27 cellular contexts compared by ENCODE assay signal in the genomic region with DNA sequence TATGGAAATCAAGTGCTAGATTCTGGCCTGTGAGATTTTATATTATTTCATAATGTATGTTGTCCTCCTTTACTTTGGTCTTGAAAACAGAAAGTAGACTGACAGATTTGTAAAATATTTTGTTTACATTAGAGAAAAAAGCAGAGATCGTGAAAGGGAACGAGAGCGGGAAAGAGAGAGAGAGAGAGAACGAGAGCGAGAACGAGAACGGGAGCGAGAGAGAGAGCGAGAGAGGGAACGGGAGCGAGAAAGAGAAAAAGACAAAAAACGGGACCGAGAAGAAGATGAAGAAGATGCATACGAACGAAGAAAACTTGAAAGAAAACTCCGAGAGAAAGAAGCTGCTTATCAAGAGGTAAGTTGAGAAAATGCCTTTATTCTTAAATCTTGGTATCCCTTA.
"Had no signal": no experiment of that assay in that cellular context is flagged by ENCODE, and none has a peak within 500 bp of the region (broad histone marks: within the 10 kb centered on the region; RNA-seq: fewer than 3 reads in every experiment).

No MANE protein-coding gene starts in this region.

- H3K27ac Mint-ChIP-seq: activated B cell treated with CpG ODN at 0.5 μM for 24 hours; activated CD4-positive, alpha-beta T cell treated with anti-CD3 and anti-CD28 coated beads, Interleukin-2, amount 10 ng/mL, durations not matched to agents 24 days and 14 days; activated CD8-positive, alpha-beta memory T cell treated with anti-CD3 and anti-CD28 coated beads, Interleukin-2, amount 10 ng/mL, durations not matched to agents 7 days and 5 days; activated naive CD8-positive, alpha-beta T cell had no signal

- H3K27ac ChIP-seq: adrenal gland, SJSA1 had no signal

- DNase-seq: activated B cell treated with CpG ODN at 0.5 μM for 24 hours; activated CD4-positive, alpha-beta T cell treated with anti-CD3 and anti-CD28 coated beads for 1 hour; activated CD4-positive, alpha-beta T cell treated with anti-CD3 and anti-CD28 coated beads, Interleukin-2, amount 50 U/mL, for 48 hours; activated CD8-positive, alpha-beta memory T cell treated with anti-CD3 and anti-CD28 coated beads, Interleukin-2, amount 10 ng/mL, durations not matched to agents 7 days and 5 days; activated effector memory CD4-positive, alpha-beta T cell treated with Interleukin-2 at 50 U/mL for 16 hours; activated naive CD4-positive, alpha-beta T cell; adrenal gland; anterior cingulate cortex; Karpas-422; MM.1S; NCI-H1105; NCI-H1436; NCI-H1694 treated with DMSO at 0.1 percent for 48 hours; NCI-H2029 treated with DMSO at 0.1 percent for 48 hours; NCI-H345; NCI-H510A; NCI-H69; NK-92 treated with Interleukin-12 subunit alpha and Interleukin-12 subunit beta, amount 100 ng/mL, for 24 hours; OCI-M1; SHP77; SW 1271 had no signal

- H3K4me3 Mint-ChIP-seq: activated B cell treated with CpG ODN at 0.5 μM for 24 hours; activated CD4-positive, alpha-beta T cell treated with anti-CD3 and anti-CD28 coated beads, Interleukin-2, amount 10 ng/mL, durations not matched to agents 24 days and 14 days; activated CD8-positive, alpha-beta memory T cell treated with anti-CD3 and anti-CD28 coated beads, Interleukin-2, amount 10 ng/mL, durations not matched to agents 7 days and 5 days; activated naive CD8-positive, alpha-beta T cell had no signal

- ATAC-seq: activated CD8-positive, alpha-beta memory T cell treated with anti-CD3 and anti-CD28 coated beads, Interleukin-2, amount 10 ng/mL, durations not matched to agents 7 days and 5 days; K562; Panc1; SK-N-SH treated with all-trans-retinoic acid at 6 μM for 48 hours had no signal

- H3K9me3 ChIP-seq: adrenal gland, SJSA1 had no signal

- H3K9me3 Mint-ChIP-seq: activated B cell treated with CpG ODN at 0.5 μM for 24 hours; activated CD4-positive, alpha-beta T cell treated with anti-CD3 and anti-CD28 coated beads, Interleukin-2, amount 10 ng/mL, durations not matched to agents 24 days and 14 days had no signal

- H3K27me3 Mint-ChIP-seq: activated B cell treated with CpG ODN at 0.5 μM for 24 hours; activated CD4-positive, alpha-beta T cell treated with anti-CD3 and anti-CD28 coated beads, Interleukin-2, amount 10 ng/mL, durations not matched to agents 24 days and 14 days; activated CD8-positive, alpha-beta memory T cell treated with anti-CD3 and anti-CD28 coated beads, Interleukin-2, amount 10 ng/mL, durations not matched to agents 7 days and 5 days; activated naive CD8-positive, alpha-beta T cell had no signal

- H3K4me1 ChIP-seq: adrenal gland, SJSA1 had no signal

- H3K4me3 ChIP-seq: adrenal gland, K562, SJSA1 had no signal

- H3K4me1 Mint-ChIP-seq: activated B cell treated with CpG ODN at 0.5 μM for 24 hours; activated CD4-positive, alpha-beta T cell treated with anti-CD3 and anti-CD28 coated beads, Interleukin-2, amount 10 ng/mL, durations not matched to agents 24 days and 14 days had no signal
